8 cellular contexts compared by ENCODE assay signal in the genomic region with DNA sequence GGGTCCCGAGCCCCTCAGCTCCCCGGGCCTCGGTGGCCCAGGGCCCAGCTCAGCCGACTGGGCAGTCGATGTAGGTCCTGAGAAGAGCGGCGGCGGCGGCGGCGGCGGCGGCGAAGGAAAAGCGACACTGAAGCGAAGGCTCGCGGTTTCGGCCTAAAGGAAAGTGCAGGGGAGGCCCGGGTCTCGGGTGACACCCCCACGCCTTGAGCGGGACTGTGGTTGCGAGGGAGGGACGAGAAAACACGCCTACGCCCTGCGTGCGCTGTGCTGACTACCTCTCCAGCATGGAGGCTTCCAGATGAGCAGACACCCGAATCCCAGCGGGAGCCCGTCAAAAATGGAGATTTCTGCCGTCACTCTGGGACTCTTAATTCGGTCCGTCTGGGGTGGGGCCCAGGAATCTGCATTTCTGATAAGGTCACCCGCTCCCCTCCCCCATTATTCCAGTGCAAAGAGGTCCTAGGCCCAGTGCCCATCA. TPM values are rescaled to one million over a fixed set of nuclear protein-coding genes. Genes with fewer than 3 reads are reported as not detected.
A peak's percentile ranks its signal among the peaks of the same experiment; 100 is the strongest.
DNase-seq lines count a peak whose midpoint lies in the region; ATAC-seq and TF ChIP-seq lines count a peak whose summit lies in the region.

No MANE protein-coding gene starts in this region.

- ATAC-seq in GM19372 (IDR thresholded peaks at IDR 0.05; ENCODE audit: low read depth, unreplicated experiment): peak; percentile 19
- ATAC-seq in HG03521 (IDR thresholded peaks at IDR 0.05; ENCODE audit: unreplicated experiment): peak; percentile 16

- no peaks in the 10 kb centered on the region for H3K9me3 ChIP-seq in mucosa of stomach (ENCODE audit: control insufficient read depth, low read length)

- peak overlapping the region; percentile 97 for H3K27ac ChIP-seq in C4-2B

- peak overlapping the region; percentile 84 for H3K9ac ChIP-seq in mucosa of stomach (ENCODE audit: low read length)

- H3K4me3 ChIP-seq in epithelial cell of proximal tubule (ENCODE audit: low read depth, low read length) (peak overlapping the region; percentile 68), mucosa of stomach (ENCODE audit: low read length) (peak overlapping the region; percentile 71)

- H3K36me3 ChIP-seq in mucosa of stomach (ENCODE audit: control insufficient read depth, insufficient read depth, low read length): no peaks in the 10 kb centered on the region

- H3K27me3 ChIP-seq in mucosa of stomach (ENCODE audit: control insufficient read depth, insufficient read depth, low read length): no peaks in the 10 kb centered on the region

- peaks cover 25% of the 10 kb centered on the region for H3K4me1 ChIP-seq in mucosa of stomach (ENCODE audit: control insufficient read depth, insufficient read depth, low read length)

- TF ChIP-seq CTCF in C4-2B (conservative IDR thresholded peaks at IDR 0.05): no peak
- no peak for TF ChIP-seq CTCF in epithelial cell of proximal tubule (conservative IDR thresholded peaks at IDR 0.05; ENCODE audit: low read depth, low read length)

- peak; percentile 58 for DNase-seq in NOMO-1 treated with DMSO at 0.1 percent for 48 hours (lab: John Stamatoyannopoulos, UW; ENCODE audit: unreplicated experiment)
- peak; percentile 79 for DNase-seq in activated CD8-positive, alpha-beta memory T cell treated with anti-CD3 and anti-CD28 coated beads, Interleukin-2, amount 50 U/mL, for 48 hours
- DNase-seq in epithelial cell of proximal tubule (ENCODE audit: low read depth): no peak
- peak; percentile 51 to 55 for DNase-seq in stimulated activated CD8-positive, alpha-beta memory T cell treated with anti-CD3 and anti-CD28 coated beads, Interleukin-7, amount 100 ng/mL, for 1 hour (ENCODE audit: low read depth in 2 of 2)

RNA-seq across cellular contexts. Expression of gene DNTTIP2, which starts 31.2 kb away (rescaled TPM):
- 36.8 and 41.6 TPM in 2 replicates for total RNA-seq in epithelial cell of proximal tubule
